7 cellular contexts compared by ENCODE assay signal in the genomic region with DNA sequence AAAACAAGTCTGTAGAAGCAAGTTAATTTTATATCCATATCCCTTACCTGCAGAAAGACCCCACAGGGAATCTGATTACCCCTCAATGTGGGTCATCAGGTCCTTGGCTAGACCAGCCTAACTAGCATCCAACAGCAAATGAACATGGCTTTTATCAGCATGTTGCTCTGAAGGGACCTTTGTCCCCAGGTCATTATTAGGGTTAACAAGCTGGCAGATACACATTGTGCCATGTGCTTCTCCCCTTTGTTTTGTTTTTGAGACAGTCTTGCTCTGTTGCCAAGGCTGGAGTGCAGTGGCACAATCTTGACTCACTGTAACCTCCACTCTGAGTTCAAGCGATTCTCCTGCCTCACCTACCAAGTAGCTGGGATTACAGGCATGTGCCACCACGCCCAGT. TPM values are rescaled to one million over a fixed set of nuclear protein-coding genes. Genes with fewer than 3 reads are reported as not detected.
"Had no signal": no experiment of that assay in that cellular context is flagged by ENCODE, and none has a peak within 500 bp of the region (broad histone marks: within the 10 kb centered on the region; RNA-seq: fewer than 3 reads in every experiment).

A gene with protein sequence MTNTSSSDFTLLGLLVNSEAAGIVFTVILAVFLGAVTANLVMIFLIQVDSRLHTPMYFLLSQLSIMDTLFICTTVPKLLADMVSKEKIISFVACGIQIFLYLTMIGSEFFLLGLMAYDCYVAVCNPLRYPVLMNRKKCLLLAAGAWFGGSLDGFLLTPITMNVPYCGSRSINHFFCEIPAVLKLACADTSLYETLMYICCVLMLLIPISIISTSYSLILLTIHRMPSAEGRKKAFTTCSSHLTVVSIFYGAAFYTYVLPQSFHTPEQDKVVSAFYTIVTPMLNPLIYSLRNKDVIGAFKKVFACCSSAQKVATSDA (minus strand): TSS at position 101 of the 400 bp plus-strand sequence. CDS start 7,963 bp downstream, outside the sequence.

RNA-seq across cellular contexts. Expression of the gene that starts here (rescaled TPM):
- total RNA-seq: GM23248, GM23338, H1, H4, H7, H9, HFFc6 had no signal
- polyA plus RNA-seq: GM23248, GM23338, H1 had no signal
